10 cellular contexts compared by ENCODE assay signal in the genomic region with DNA sequence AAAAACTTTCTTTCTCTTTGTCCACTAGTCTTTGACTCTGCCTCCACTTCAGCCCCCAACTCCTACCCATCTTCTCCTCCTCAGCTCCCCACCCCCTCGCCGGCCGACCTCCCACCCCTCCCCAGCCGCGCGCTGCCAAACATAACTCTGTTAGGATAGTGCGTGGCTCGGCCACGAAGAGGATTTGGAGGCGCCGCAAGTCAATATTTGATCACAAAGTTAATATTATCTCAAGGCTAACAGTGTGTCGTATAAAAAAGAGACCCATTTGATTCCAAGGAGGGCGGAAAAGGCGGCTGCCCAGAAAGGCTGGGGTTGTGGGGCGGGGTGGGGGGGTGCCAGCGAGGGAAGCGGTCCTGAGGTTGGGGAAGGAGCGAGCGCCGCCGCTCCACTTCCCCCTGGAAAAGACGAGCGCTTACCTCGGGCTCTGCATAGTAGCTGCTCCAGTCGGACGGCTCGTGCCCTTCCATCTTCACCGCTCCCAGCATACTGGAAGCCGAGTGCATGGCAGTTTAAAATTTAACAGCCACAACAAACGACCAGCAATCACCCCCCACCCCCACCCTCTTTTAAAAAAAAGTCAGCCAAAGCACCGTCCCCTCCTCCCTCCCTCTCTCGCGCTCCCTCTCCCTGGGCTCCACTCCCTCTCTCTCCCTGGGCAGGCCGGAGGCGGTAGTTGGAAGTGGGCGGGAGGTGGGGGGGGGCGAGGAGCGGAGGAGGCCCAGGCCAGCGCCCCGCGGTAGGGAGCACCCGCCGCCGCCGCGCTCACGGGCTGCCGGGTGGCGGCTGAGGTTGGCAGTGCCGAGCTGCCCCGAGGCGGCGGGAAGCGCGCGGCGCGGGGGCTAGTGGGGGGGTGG. TPM values are rescaled to one million over a fixed set of nuclear protein-coding genes. Genes with fewer than 3 reads are reported as not detected.
A peak's percentile ranks its signal among the peaks of the same experiment; 100 is the strongest.
DNase-seq lines count a peak whose midpoint lies in the region; ATAC-seq and TF ChIP-seq lines count a peak whose summit lies in the region.
"Had no signal": no experiment of that assay in that cellular context is flagged by ENCODE, and none has a peak within 500 bp of the region (broad histone marks: within the 10 kb centered on the region; RNA-seq: fewer than 3 reads in every experiment).

A gene (minus strand): TSS at position 800 of the 857 bp plus-strand sequence. CDS start 294 bp downstream, at position 506.

- H3K36me3 Mint-ChIP-seq in naive B cell, result peaks cover 3 to 8% of the 10 kb centered on the region in 2 donors

- in situ Hi-C loops in Caki2 (cut with HindIII; ENCODE audit: low pct_unique_long_range_greater_than_20kb, low sequenced_read_pairs), result loop anchor here (25.0 kb wide), 1 partner anchor 247 kb away; no protein-coding TSS in a partner anchor

- DNase-seq in Caki2 (ENCODE audit: low read depth) (peak; percentile 83), NCI-H1092 treated with DMSO at 0.1 percent for 48 hours (lab: John Stamatoyannopoulos, UW) (peak; percentile 69), breast epithelium (ENCODE audit: low spot score in 2 of 2) (no peak), naive B cell (no peak), NCI-H187 (lab: John Stamatoyannopoulos, UW) (no peak), glomerular visceral epithelial cell (ENCODE audit: extremely low spot score) (no peak), KG1 (lab: John Stamatoyannopoulos, UW) (no peak)
- DNase-seq: effector memory CD4-positive, alpha-beta T cell had no signal

- H3K36me3 ChIP-seq in breast epithelium, result no peaks in the 10 kb centered on the region
- H3K36me3 ChIP-seq: neutrophil had no signal

- no peak for TF ChIP-seq POLR2A in breast epithelium (IDR thresholded peaks at IDR 0.05)

- H3K4me1 Mint-ChIP-seq in naive B cell, result peaks cover 3 to 15% (median 10%) of the 10 kb centered on the region in 3 donors

- peaks cover 0 to 8% (median 1%) of the 10 kb centered on the region in 7 donors for H3K9me3 Mint-ChIP-seq in naive B cell

- no peak for ATAC-seq in naive B cell (ENCODE audit: low read depth in 2 of 2)
- ATAC-seq in HG03354 (IDR thresholded peaks at IDR 0.05; ENCODE audit: poor library complexity, severe bottlenecking, unreplicated experiment), result no peak

- H3K27me3 ChIP-seq in breast epithelium, result peaks cover 0 to 91% of the 10 kb centered on the region in 2 donors

- peak within 1 kb of the TSS in 1 of 6 donors; percentile 73 for H3K27ac Mint-ChIP-seq in naive B cell

- peak within 1 kb of the TSS in 2 of 3 donors; percentile 8 to 54 for H3K4me3 ChIP-seq in breast epithelium

- H3K27ac ChIP-seq in breast epithelium, result no peak within 1 kb of the TSS
- H3K27ac ChIP-seq: neutrophil had no signal

- TF ChIP-seq CTCF in breast epithelium (IDR thresholded peaks at IDR 0.05), result no peak

- peak within 1 kb of the TSS in 5 of 8 donors; percentile 24 to 80 (median 55) for H3K4me3 Mint-ChIP-seq in naive B cell

- peaks cover 44 to 78% (median 57%) of the 10 kb centered on the region in 3 donors for H3K27me3 Mint-ChIP-seq in naive B cell

- intact Hi-C loops in breast epithelium (cut with DNase I; ENCODE audit: low total_unique reads), result no loop called here

- H3K4me1 ChIP-seq in breast epithelium, result peaks cover 0 to 7% of the 10 kb centered on the region in 2 donors

- no peaks in the 10 kb centered on the region for H3K9me3 ChIP-seq in breast epithelium
- H3K9me3 ChIP-seq: neutrophil had no signal

RNA-seq across cellular contexts. Expression of the gene that starts here (rescaled TPM):
- 2.3 and 4.5 TPM in 2 replicates for total RNA-seq in Caki2 (2014; rRNA removed; shearing (Covaris generic); ENCODE audit: low replicate concordance)
- not detected for total RNA-seq in breast epithelium
- not detected for polyA plus RNA-seq in naive B cell (ENCODE audit: low read depth in 6 of 6)

Comparison
In these comparisons a context has a peak if more than half of its experiments do, and no peak if none do; other contexts are left out.
1. DNase-seq: peak in Caki2 (single experiment) and NCI-H1092 treated with DMSO at 0.1 percent for 48 hours (single experiment); none in breast epithelium (0 of 2), naive B cell (single experiment), NCI-H187 (0 of 2), glomerular visceral epithelial cell (single experiment) and KG1 (single experiment).